Comparison of ENCODE assay signal across 1 cellular context in genomic region chr1:116420417-116421200, GRCh38.
TF ChIP-seq lines count a peak whose summit lies in the region.

No MANE protein-coding gene starts in this region.

TF ChIP-seq in SK-N-SH, 30 proteins besides CTCF, POLR2A, EP300 and RAD21:
- no peak for TF ChIP-seq TCF12 (IDR thresholded peaks at IDR 0.05)
- TF ChIP-seq RCOR1 (IDR thresholded peaks at IDR 0.05; ENCODE audit: low read length): no peak
- no peak for TF ChIP-seq FOXJ3 (CRISPR knock-in tag; IDR thresholded peaks at IDR 0.05)
- no peak for TF ChIP-seq GABPA (IDR thresholded peaks at IDR 0.05; ENCODE audit: low read depth)
- TF ChIP-seq SIN3A (IDR thresholded peaks at IDR 0.05; ENCODE audit: borderline replicate concordance, low read depth, low read length): no peak
- TF ChIP-seq RFX5 (IDR thresholded peaks at IDR 0.05; ENCODE audit: low read length): no peak
- TF ChIP-seq POLR2AphosphoS5 (IDR thresholded peaks at IDR 0.05; ENCODE audit: low read depth, low read length): no peak
- TF ChIP-seq SMC3 (IDR thresholded peaks at IDR 0.05; ENCODE audit: low read depth, low read length): no peak
- TF ChIP-seq GATA2 (CRISPR knock-in tag; IDR thresholded peaks at IDR 0.05): no peak
- no peak for TF ChIP-seq TAF1 (IDR thresholded peaks at IDR 0.05; ENCODE audit: borderline replicate concordance, low read depth, low read length)
